In genomic region chr19:1175020-1175419, GRCh38 we compare ENCODE assay signal across 1 cellular context.
TF ChIP-seq lines count a peak whose summit lies in the region.

No MANE protein-coding gene starts in this region.

TF ChIP-seq in GM23338, 12 proteins besides CTCF, POLR2A, EP300 and RAD21 (continued from another document):
- TF ChIP-seq ETS1 (IDR thresholded peaks at IDR 0.05): no peak
- no peak for TF ChIP-seq NANOG (IDR thresholded peaks at IDR 0.05; ENCODE audit: borderline replicate concordance)
- no peak for TF ChIP-seq STAT1 (IDR thresholded peaks at IDR 0.05; ENCODE audit: unreplicated experiment)
- no peak for TF ChIP-seq CREB1 (CRISPR knock-in tag; IDR thresholded peaks at IDR 0.05; ENCODE audit: low read depth)
- no peak for TF ChIP-seq JUNB (IDR thresholded peaks at IDR 0.05; ENCODE audit: unreplicated experiment)
- TF ChIP-seq REST (IDR thresholded peaks at IDR 0.05; ENCODE audit: unreplicated experiment): no peak
